ENCODE assay signal across 8 cellular contexts in genomic region chr6:5260661-5261544, GRCh38. TPM values are rescaled to one million over a fixed set of nuclear protein-coding genes. Genes with fewer than 3 reads are reported as not detected.
DNase-seq lines count a peak whose midpoint lies in the region; ATAC-seq and TF ChIP-seq lines count a peak whose summit lies in the region.

TSS of gene FARS2 (plus strand) at chr6:5261513.
TSS of gene LYRM4 (minus strand) at chr6:5260950. CDS start at chr6:5260733, 217 bp downstream.

- H3K27me3 Mint-ChIP-seq in activated naive CD8-positive, alpha-beta T cell treated with anti-CD3 and anti-CD28 coated beads, Interleukin-2, amount 50 U/mL, for 24 hours: no peaks in the 10 kb centered on the region

- peak within 1 kb of the TSS; percentile 82 for H3K4me3 ChIP-seq in parathyroid adenoma (ENCODE audit: low read depth, low read length)
- H3K4me3 ChIP-seq in tibial artery: peak within 1 kb of the TSS; percentile 83 to 91

- H3K27ac Mint-ChIP-seq in activated naive CD8-positive, alpha-beta T cell treated with anti-CD3 and anti-CD28 coated beads, Interleukin-2, amount 50 U/mL, for 24 hours: peak within 1 kb of the TSS; percentile 100

- intact Hi-C loops in Right ventricle myocardium superior (cut with DNase I): loop anchor here (5.0 kb wide), 1 partner anchor 119 kb away; no protein-coding TSS in a partner anchor
- intact Hi-C loops in tibial artery (cut with DNase I; ENCODE audit: low total_unique reads): loop anchor here (2.0 kb wide), 1 partner anchor 52 kb away; no protein-coding TSS in a partner anchor

- H3K27me3 ChIP-seq in parathyroid adenoma (ENCODE audit: control insufficient read depth, insufficient read depth, low read length): no peaks in the 10 kb centered on the region
- no peaks in the 10 kb centered on the region for H3K27me3 ChIP-seq in tibial artery

- H3K4me1 ChIP-seq in parathyroid adenoma: no peaks in the 10 kb centered on the region
- peaks cover 0 to 19% (median 12%) of the 10 kb centered on the region in 4 donors for H3K4me1 ChIP-seq in tibial artery

- peak within 1 kb of the TSS; percentile 98 for H3K4me2 ChIP-seq in parathyroid adenoma (ENCODE audit: low read length)

- peak; percentile 81 for DNase-seq in NCI-H128 (lab: John Stamatoyannopoulos, UW; ENCODE audit: unreplicated experiment)
- DNase-seq in SW480 (ENCODE audit: low spot score): peak; percentile 69
- peak; percentile 92 for DNase-seq in activated naive CD8-positive, alpha-beta T cell treated with anti-CD3 and anti-CD28 coated beads, Interleukin-2, amount 50 U/mL, for 24 hours
- peak; percentile 95 for DNase-seq in Right ventricle myocardium superior
- DNase-seq in tibial artery: peak; percentile 85 to 94

- H3K9me3 ChIP-seq in parathyroid adenoma (ENCODE audit: control insufficient read depth, low read length): no peaks in the 10 kb centered on the region
- H3K9me3 ChIP-seq in tibial artery: no peaks in the 10 kb centered on the region

- H3K4me1 Mint-ChIP-seq in activated naive CD8-positive, alpha-beta T cell treated with anti-CD3 and anti-CD28 coated beads, Interleukin-2, amount 50 U/mL, for 24 hours: peaks cover 48% of the 10 kb centered on the region

- ATAC-seq in HG02759 (IDR thresholded peaks at IDR 0.05; ENCODE audit: unreplicated experiment) (peak; percentile 80), Right ventricle myocardium superior (ENCODE audit: poor library complexity) (peak; percentile 99)
- peak; percentile 83 for ATAC-seq in activated naive CD8-positive, alpha-beta T cell treated with anti-CD3 and anti-CD28 coated beads, Interleukin-2, amount 50 U/mL, for 24 hours

- peaks cover 25% of the 10 kb centered on the region for H3K36me3 Mint-ChIP-seq in activated naive CD8-positive, alpha-beta T cell treated with anti-CD3 and anti-CD28 coated beads, Interleukin-2, amount 50 U/mL, for 24 hours (ENCODE audit: low read depth)

- peaks cover 21% of the 10 kb centered on the region for H3K79me2 ChIP-seq in parathyroid adenoma

- H3K4me3 Mint-ChIP-seq in activated naive CD8-positive, alpha-beta T cell treated with anti-CD3 and anti-CD28 coated beads, Interleukin-2, amount 50 U/mL, for 24 hours: peak within 1 kb of the TSS; percentile 92

- peak within 1 kb of the TSS; percentile 96 for H3K27ac ChIP-seq in parathyroid adenoma
- peak within 1 kb of the TSS; percentile 96 to 97 for H3K27ac ChIP-seq in tibial artery

- peak within 1 kb of the TSS; percentile 94 for H2AFZ ChIP-seq in parathyroid adenoma

- H3K9me3 Mint-ChIP-seq in activated naive CD8-positive, alpha-beta T cell treated with anti-CD3 and anti-CD28 coated beads, Interleukin-2, amount 50 U/mL, for 24 hours: no peaks in the 10 kb centered on the region

- peak; percentile 32; the same call in 1 of the 3 replicates for TF ChIP-seq CTCF in GM12872 (IDR thresholded peaks at IDR 0.05; ENCODE audit: insufficient read depth, low read depth, low read length)
- peak; percentile 30 for TF ChIP-seq CTCF in parathyroid adenoma (IDR thresholded peaks at IDR 0.05)
- TF ChIP-seq CTCF in tibial artery (IDR thresholded peaks at IDR 0.05): peak; percentile 48 to 61

- no peaks in the 10 kb centered on the region for H3K36me3 ChIP-seq in parathyroid adenoma (ENCODE audit: control insufficient read depth, insufficient read depth, low read length)
- H3K36me3 ChIP-seq in tibial artery: no peaks in the 10 kb centered on the region

- peak within 1 kb of the TSS; percentile 22 for H3K9ac ChIP-seq in parathyroid adenoma

RNA-seq across cellular contexts. Expression of gene FARS2, which starts in this region (rescaled TPM):
- total RNA-seq in Right ventricle myocardium superior: 20.8 TPM

RNA-seq across cellular contexts. Expression of gene LYRM4, which starts in this region (rescaled TPM):
- total RNA-seq in Right ventricle myocardium superior: 26.2 TPM

Comparison
In these comparisons a context has a peak if more than half of its experiments do, and no peak if none do; other contexts are left out.
1. Peak in every context shown above with its lines: DNase-seq, ATAC-seq, H3K4me3 ChIP-seq and H3K27ac ChIP-seq.